ENCODE assay signal across 8 cellular contexts in the genomic region with DNA sequence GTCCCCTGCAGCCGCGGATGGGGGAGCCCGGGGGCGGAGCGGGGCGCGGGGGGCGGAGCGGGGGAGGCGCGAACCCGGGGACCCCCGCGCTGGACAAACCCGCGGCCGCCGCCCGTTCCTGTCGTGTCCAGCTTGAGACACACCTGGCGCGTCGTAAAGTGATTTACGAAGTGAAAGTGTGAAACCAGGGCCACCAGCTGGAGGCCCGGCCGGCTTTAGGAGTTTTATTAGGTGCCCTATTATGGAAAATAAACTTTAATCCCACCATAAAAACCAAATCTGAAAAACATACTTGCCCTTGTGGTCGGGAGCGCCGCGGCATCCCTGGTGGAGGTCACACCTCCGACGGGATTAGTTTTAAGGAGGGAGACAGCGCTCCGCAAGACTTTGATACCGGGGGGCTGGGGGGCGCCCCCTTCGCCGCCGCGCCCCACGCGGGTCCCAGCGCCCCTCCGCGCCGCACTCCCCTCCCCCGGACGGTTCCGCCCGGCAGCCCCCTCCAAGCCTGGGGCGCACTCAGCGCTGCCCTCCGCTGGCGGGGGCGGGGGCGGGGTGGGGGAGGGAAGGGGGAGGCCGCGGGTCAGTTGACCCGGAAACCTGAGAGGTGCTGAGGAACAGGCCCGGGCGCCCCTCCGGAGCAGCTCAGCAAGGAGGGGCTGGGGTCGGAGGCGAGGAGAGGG. TPM values are rescaled to one million over a fixed set of nuclear protein-coding genes. Genes with fewer than 3 reads are reported as not detected.
DNase-seq lines count a peak whose midpoint lies in the region; ATAC-seq, FAIRE-seq and TF ChIP-seq lines count a peak whose summit lies in the region.

No MANE protein-coding gene starts in this region.

- no peak for FAIRE-seq in small intestine (lab: Jason Lieb, UNC)

- peak overlapping the region in 3 of 4 donors; percentile 83 to 94 (median 86) for H3K27ac ChIP-seq in Peyer's patch
- peak overlapping the region; percentile 47 to 56 for H3K27ac ChIP-seq in small intestine (ENCODE audit: low read depth in 1 of 2, low read length in 1 of 2)

- peaks cover 81% of the 10 kb centered on the region for H3K27me3 Mint-ChIP-seq in activated CD8-positive, alpha-beta memory T cell treated with anti-CD3 and anti-CD28 coated beads, Interleukin-2, amount 10 ng/mL, durations not matched to agents 7 days and 5 days

- WGBS in small intestine, 3 donors, result 1% methylated on average over 40 to 64 of the region's 64 CpGs

- no peaks in the 10 kb centered on the region for H3K9me3 Mint-ChIP-seq in activated CD8-positive, alpha-beta memory T cell treated with anti-CD3 and anti-CD28 coated beads, Interleukin-2, amount 10 ng/mL, durations not matched to agents 7 days and 5 days (ENCODE audit: low read depth)

- H3K4me1 ChIP-seq in Peyer's patch (peaks cover 3 to 47% (median 10%) of the 10 kb centered on the region in 4 donors), small intestine (ENCODE audit: control insufficient read depth in 2 of 2, insufficient read depth in 1 of 2, low read depth in 1 of 2, low read length in 1 of 2) (peaks cover 7 to 12% of the 10 kb centered on the region in 2 donors)

- no peak for ATAC-seq in activated CD8-positive, alpha-beta memory T cell treated with anti-CD3 and anti-CD28 coated beads, Interleukin-2, amount 10 ng/mL, durations not matched to agents 7 days and 5 days
- ATAC-seq in GM21360 (IDR thresholded peaks at IDR 0.05; ENCODE audit: unreplicated experiment), result no peak
- ATAC-seq in HG02973 (IDR thresholded peaks at IDR 0.05; ENCODE audit: unreplicated experiment), result no peak

- no peak overlapping the region for H3K27ac Mint-ChIP-seq in activated CD8-positive, alpha-beta memory T cell treated with anti-CD3 and anti-CD28 coated beads, Interleukin-2, amount 10 ng/mL, durations not matched to agents 7 days and 5 days

- H3K4me3 ChIP-seq in Peyer's patch (peak overlapping the region; percentile 41 to 89 (median 54)), fibroblast of villous mesenchyme (ENCODE audit: low read depth, low read length) (peak overlapping the region; percentile 47), small intestine (ENCODE audit: low read depth in 1 of 2, low read length in 2 of 2) (peak overlapping the region; percentile 54 to 86)

- H3K9me3 ChIP-seq in Peyer's patch (no peaks in the 10 kb centered on the region), small intestine (ENCODE audit: control insufficient read depth, low read depth) (no peaks in the 10 kb centered on the region)

- H3K27me3 ChIP-seq in Peyer's patch, result peaks cover 6 to 35% of the 10 kb centered on the region in 2 donors
- H3K27me3 ChIP-seq in small intestine (ENCODE audit: control insufficient read depth in 2 of 2, insufficient read depth in 2 of 2, low read length in 2 of 2), result peaks cover 0 to 34% of the 10 kb centered on the region in 2 donors

- TF ChIP-seq POLR2A in Peyer's patch (IDR thresholded peaks at IDR 0.05), result no peak

- peak in 3 of 6 experiments; percentile 23 to 33 (median 32) for TF ChIP-seq CTCF in Peyer's patch (IDR thresholded peaks at IDR 0.05)
- no peak for TF ChIP-seq CTCF in fibroblast of villous mesenchyme (IDR thresholded peaks at IDR 0.05; ENCODE audit: insufficient read depth, low read depth, low read length)

- no peaks in the 10 kb centered on the region for H3K36me3 ChIP-seq in Peyer's patch
- H3K36me3 ChIP-seq in small intestine (ENCODE audit: control insufficient read depth in 2 of 2, insufficient read depth in 2 of 2, low read length in 2 of 2), result no peaks in the 10 kb centered on the region

- peaks cover 20% of the 10 kb centered on the region for H3K4me1 Mint-ChIP-seq in activated CD8-positive, alpha-beta memory T cell treated with anti-CD3 and anti-CD28 coated beads, Interleukin-2, amount 10 ng/mL, durations not matched to agents 7 days and 5 days

- peaks cover 3% of the 10 kb centered on the region for H3K36me3 Mint-ChIP-seq in activated CD8-positive, alpha-beta memory T cell treated with anti-CD3 and anti-CD28 coated beads, Interleukin-2, amount 10 ng/mL, durations not matched to agents 7 days and 5 days

- H3K4me3 Mint-ChIP-seq in activated CD8-positive, alpha-beta memory T cell treated with anti-CD3 and anti-CD28 coated beads, Interleukin-2, amount 10 ng/mL, durations not matched to agents 7 days and 5 days, result peak overlapping the region; percentile 38

- CTCF ChIA-PET in activated CD8-positive, alpha-beta memory T cell treated with anti-CD3 and anti-CD28 coated beads, Interleukin-2, amount 10 ng/mL, durations not matched to agents 7 days and 5 days (lab: Charles Lee), result no interaction called here

- DNase-seq in activated CD8-positive, alpha-beta memory T cell treated with anti-CD3 and anti-CD28 coated beads, Interleukin-2, amount 10 ng/mL, durations not matched to agents 7 days and 5 days, result no peak
- DNase-seq in activated CD8-positive, alpha-beta memory T cell treated with anti-CD3 and anti-CD28 coated beads for 24 hours, result no peak
- DNase-seq in Peyer's patch (peak in 2 of 3 donors; percentile 65 to 70), fibroblast of villous mesenchyme (ENCODE audit: low read depth) (no peak), small intestine (peak; percentile 66), GM19238 (ENCODE audit: insufficient read length, low spot score) (no peak)

RNA-seq across cellular contexts. Expression of a gene that starts 10.3 kb away (rescaled TPM):
- total RNA-seq in activated CD8-positive, alpha-beta memory T cell treated with anti-CD3 and anti-CD28 coated beads, Interleukin-2, amount 10 ng/mL, durations not matched to agents 7 days and 5 days, result not detected
- total RNA-seq in Peyer's patch (10 to 100 TPM in 3 of 4 donors, 1 to 10 TPM in 1; 7.4 to 41.9 (median 16.9) TPM), fibroblast of villous mesenchyme (not detected in 2 replicates)
- polyA plus RNA-seq in small intestine, result 10 to 100 TPM in 1 of 3 donors, 1 to 10 TPM in 2; 3.5 to 10.7 (median 7.6) TPM

RNA-seq across cellular contexts. Expression of a gene that starts 50.7 kb away (rescaled TPM):
- total RNA-seq in activated CD8-positive, alpha-beta memory T cell treated with anti-CD3 and anti-CD28 coated beads, Interleukin-2, amount 10 ng/mL, durations not matched to agents 7 days and 5 days, result 10 to 100 TPM; 31.9 to 35.0 TPM
- total RNA-seq in Peyer's patch, result 10 to 100 TPM in 3 of 4 donors, 1 to 10 TPM in 1; 8.1 to 77.6 (median 26.7) TPM
- 15.8 and 19.0 TPM in 2 replicates for total RNA-seq in fibroblast of villous mesenchyme
- polyA plus RNA-seq in small intestine, result 1 to 10 TPM; 3.6 to 9.3 (median 5.1) TPM

Comparison
In these comparisons a context has a peak if more than half of its experiments do, and no peak if none do; other contexts are left out.
1. DNase-seq: peak in Peyer's patch (2 of 3) and small intestine (single experiment); none in activated CD8-positive, alpha-beta memory T cell treated with anti-CD3 and anti-CD28 coated beads, Interleukin-2, amount 10 ng/mL, durations not matched to agents 7 days and 5 days (single experiment), activated CD8-positive, alpha-beta memory T cell treated with anti-CD3 and anti-CD28 coated beads for 24 hours (single experiment), fibroblast of villous mesenchyme (single experiment) and GM19238 (single experiment).
2. Peak in every context shown above with its lines, with median percentiles within 50 percentile points of each other: H3K4me3 ChIP-seq.